9 cellular contexts compared by ENCODE assay signal in the genomic region with DNA sequence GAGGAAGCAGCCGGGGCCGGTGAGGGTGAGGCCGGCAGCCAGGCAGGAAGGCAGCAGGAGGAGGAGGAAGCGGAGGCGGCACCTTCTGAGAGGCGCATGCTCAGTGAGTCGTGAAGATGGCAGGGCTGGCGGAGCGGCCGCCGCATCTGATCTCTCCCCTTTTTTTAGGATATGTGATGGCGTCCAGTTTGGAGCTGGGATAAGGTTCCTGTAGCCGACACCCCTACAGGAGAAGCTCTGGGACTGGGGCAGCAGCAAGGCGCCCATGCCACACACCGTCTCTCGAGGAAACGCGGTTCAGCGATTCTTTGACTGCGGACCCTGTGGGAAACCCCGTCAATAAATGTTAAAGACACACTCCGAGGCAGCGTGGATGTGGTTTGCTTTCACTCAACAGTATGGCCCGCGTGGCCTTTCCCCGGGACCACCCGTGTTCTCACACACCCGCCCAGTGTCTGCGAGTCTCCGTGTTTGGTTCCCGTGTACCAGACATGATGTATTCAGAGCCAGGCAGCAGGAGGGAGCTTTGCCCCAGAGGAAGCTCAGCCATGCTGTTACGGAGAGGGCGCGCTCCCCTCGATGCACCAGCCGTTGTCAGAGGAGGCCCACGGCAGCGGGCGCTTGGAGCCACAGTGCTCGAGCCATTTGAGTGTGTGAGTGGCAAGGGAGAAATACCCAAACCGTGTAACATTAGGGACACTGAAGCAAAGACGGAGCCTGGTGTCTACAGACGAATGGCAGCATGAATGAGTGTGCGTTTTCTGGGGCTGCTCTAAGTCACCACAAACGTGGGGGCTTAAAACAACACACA. TPM values are rescaled to one million over a fixed set of nuclear protein-coding genes. Genes with fewer than 3 reads are reported as not detected.
DNase-seq lines count a peak whose midpoint lies in the region; ATAC-seq, FAIRE-seq and TF ChIP-seq lines count a peak whose summit lies in the region.
"Had no signal": no experiment of that assay in that cellular context is flagged by ENCODE, and none has a peak within 500 bp of the region (broad histone marks: within the 10 kb centered on the region; RNA-seq: fewer than 3 reads in every experiment).

No MANE protein-coding gene starts in this region.

- H3K27me3 ChIP-seq in thoracic aorta (replicated peaks; ENCODE audit: insufficient read depth) = no peaks in the 10 kb centered on the region

- no peak for TF ChIP-seq CTCF in thoracic aorta (IDR thresholded peaks at IDR 0.05)

- no peak overlapping the region for H3K27ac ChIP-seq in thoracic aorta

- H3K27ac Mint-ChIP-seq in T-helper 1 cell treated with Interleukin-12 subunit alpha and Interleukin-12 subunit beta and Interleukin-4 antibody, amounts not matched to agents 30 μg/mL and 1 μg/mL, for 36 hours = peak overlapping the region; percentile 93
- peak overlapping the region; percentile 89 for H3K27ac Mint-ChIP-seq in activated naive CD8-positive, alpha-beta T cell treated with anti-CD3 and anti-CD28 coated beads, Interleukin-2, amount 50 U/mL, for 24 hours

- peak overlapping the region; percentile 42 for H3K4me3 ChIP-seq in thoracic aorta

- H3K9me3 ChIP-seq in thoracic aorta = no peaks in the 10 kb centered on the region

- FAIRE-seq in GM18507 (lab: Jason Lieb, UNC) = peak; percentile 91

- peak overlapping the region; percentile 92 for H3K4me3 Mint-ChIP-seq in T-helper 1 cell treated with Interleukin-12 subunit alpha and Interleukin-12 subunit beta and Interleukin-4 antibody, amounts not matched to agents 30 μg/mL and 1 μg/mL, for 36 hours
- H3K4me3 Mint-ChIP-seq in activated naive CD8-positive, alpha-beta T cell treated with anti-CD3 and anti-CD28 coated beads, Interleukin-2, amount 50 U/mL, for 24 hours = peak overlapping the region; percentile 83
- H3K4me3 Mint-ChIP-seq: brain had no signal

- H3K27me3 Mint-ChIP-seq in T-helper 1 cell treated with Interleukin-12 subunit alpha and Interleukin-12 subunit beta and Interleukin-4 antibody, amounts not matched to agents 30 μg/mL and 1 μg/mL, for 36 hours (ENCODE audit: low read depth) = no peaks in the 10 kb centered on the region
- no peaks in the 10 kb centered on the region for H3K27me3 Mint-ChIP-seq in activated naive CD8-positive, alpha-beta T cell treated with anti-CD3 and anti-CD28 coated beads, Interleukin-2, amount 50 U/mL, for 24 hours

- H3K36me3 Mint-ChIP-seq in T-helper 1 cell treated with Interleukin-12 subunit alpha and Interleukin-12 subunit beta and Interleukin-4 antibody, amounts not matched to agents 30 μg/mL and 1 μg/mL, for 36 hours (ENCODE audit: low read depth) = peaks cover 46% of the 10 kb centered on the region
- peaks cover 37% of the 10 kb centered on the region for H3K36me3 Mint-ChIP-seq in activated naive CD8-positive, alpha-beta T cell treated with anti-CD3 and anti-CD28 coated beads, Interleukin-2, amount 50 U/mL, for 24 hours (ENCODE audit: low read depth)

- peaks cover 22% of the 10 kb centered on the region for H3K4me1 Mint-ChIP-seq in T-helper 1 cell treated with Interleukin-12 subunit alpha and Interleukin-12 subunit beta and Interleukin-4 antibody, amounts not matched to agents 30 μg/mL and 1 μg/mL, for 36 hours (ENCODE audit: low read depth)
- peaks cover 30% of the 10 kb centered on the region for H3K4me1 Mint-ChIP-seq in activated naive CD8-positive, alpha-beta T cell treated with anti-CD3 and anti-CD28 coated beads, Interleukin-2, amount 50 U/mL, for 24 hours

- H3K9me3 Mint-ChIP-seq in T-helper 1 cell treated with Interleukin-12 subunit alpha and Interleukin-12 subunit beta and Interleukin-4 antibody, amounts not matched to agents 30 μg/mL and 1 μg/mL, for 36 hours = no peaks in the 10 kb centered on the region
- H3K9me3 Mint-ChIP-seq in activated naive CD8-positive, alpha-beta T cell treated with anti-CD3 and anti-CD28 coated beads, Interleukin-2, amount 50 U/mL, for 24 hours = no peaks in the 10 kb centered on the region
- H3K9me3 Mint-ChIP-seq: brain had no signal

- no peaks in the 10 kb centered on the region for H3K4me1 ChIP-seq in thoracic aorta (ENCODE audit: control insufficient read depth in 1 of 2, low read depth in 2 of 2)

- peak; percentile 76 for DNase-seq in GM18507 (ENCODE audit: extremely low spot score, insufficient read length, low read depth)
- peak; percentile 75 for DNase-seq in activated naive CD8-positive, alpha-beta T cell treated with anti-CD3 and anti-CD28 coated beads, Interleukin-2, amount 50 U/mL, for 24 hours
- peak; percentile 51 for DNase-seq in occipital lobe (lab: John Stamatoyannopoulos, UW)
- DNase-seq in thoracic aorta (ENCODE audit: low spot score) = no peak
- DNase-seq in HPDE6-E6E7 (ENCODE audit: extremely low spot score) = no peak
- no peak for DNase-seq in D341Med (ENCODE audit: low spot score)

- H3K36me3 ChIP-seq in thoracic aorta = peaks cover 12% of the 10 kb centered on the region

- ATAC-seq in activated naive CD8-positive, alpha-beta T cell treated with anti-CD3 and anti-CD28 coated beads, Interleukin-2, amount 50 U/mL, for 24 hours = peak; percentile 73
- ATAC-seq in thoracic aorta (ENCODE audit: insufficient number of reproducible peaks, low FRiP score, low read depth) = no peak
- no peak for ATAC-seq in HG03139 (IDR thresholded peaks at IDR 0.05; ENCODE audit: unreplicated experiment)

RNA-seq across cellular contexts. Expression of a gene that starts 27.7 kb away (rescaled TPM):
- total RNA-seq in occipital lobe (5.1 TPM), thoracic aorta (10 to 100 TPM; 15.3 to 17.2 TPM)

RNA-seq across cellular contexts. Expression of a gene that starts 41.1 kb away (rescaled TPM):
- total RNA-seq in occipital lobe = 31.0 TPM
- total RNA-seq in thoracic aorta = 10 to 100 TPM; 22.6 to 28.1 TPM

Comparison
In these comparisons a context has a peak if more than half of its experiments do, and no peak if none do; other contexts are left out.
1. DNase-seq: peak in GM18507 (single experiment), activated naive CD8-positive, alpha-beta T cell treated with anti-CD3 and anti-CD28 coated beads, Interleukin-2, amount 50 U/mL, for 24 hours (single experiment) and occipital lobe (single experiment); none in thoracic aorta (single experiment), HPDE6-E6E7 (single experiment) and D341Med (single experiment).